In the genomic region with DNA sequence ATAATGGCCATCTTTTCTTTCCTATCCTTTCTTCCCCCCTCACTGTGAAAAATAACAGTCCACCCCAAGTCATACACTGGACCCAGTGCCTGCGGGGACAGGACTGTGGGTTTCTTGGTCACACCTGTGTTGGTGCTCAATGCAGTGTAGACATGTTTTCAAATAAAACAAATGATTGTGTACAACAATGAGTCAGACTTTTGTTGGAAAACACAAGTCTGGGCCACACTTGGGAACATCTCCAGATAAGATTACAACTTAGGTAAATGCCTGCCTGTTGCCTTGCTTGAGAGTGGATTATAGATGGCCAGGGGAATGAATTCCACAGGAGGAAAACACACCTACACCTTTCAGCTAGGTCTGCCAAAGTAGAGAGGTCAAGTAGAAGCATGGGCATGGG, we compare ENCODE assay signal across 19 cellular contexts. TPM values are rescaled to one million over a fixed set of nuclear protein-coding genes. Genes with fewer than 3 reads are reported as not detected.
A peak's percentile ranks its signal among the peaks of the same experiment; 100 is the strongest.
DNase-seq lines count a peak whose midpoint lies in the region; ATAC-seq and TF ChIP-seq lines count a peak whose summit lies in the region.
"Had no signal": no experiment of that assay in that cellular context is flagged by ENCODE, and none has a peak within 500 bp of the region (broad histone marks: within the 10 kb centered on the region; RNA-seq: fewer than 3 reads in every experiment).

No MANE protein-coding gene starts in this region.

- TF ChIP-seq CTCF in MCF 10A (IDR thresholded peaks at IDR 0.05; ENCODE audit: unreplicated experiment) (no peak), foreskin keratinocyte (conservative IDR thresholded peaks at IDR 0.05) (no peak), sigmoid colon (IDR thresholded peaks at IDR 0.05) (no peak), uterus (IDR thresholded peaks at IDR 0.05) (no peak), endothelial cell (IDR thresholded peaks at IDR 0.05; ENCODE audit: unreplicated experiment) (no peak)

- peaks cover 66% of the 10 kb centered on the region for H3K36me3 Mint-ChIP-seq in MCF 10A (ENCODE audit: insufficient read depth, unreplicated experiment)
- no peaks in the 10 kb centered on the region for H3K36me3 Mint-ChIP-seq in endothelial cell (ENCODE audit: low read depth, unreplicated experiment)
- H3K36me3 Mint-ChIP-seq: CD14-positive monocyte had no signal

- intact Hi-C loops in MCF 10A (cut with micrococcal nuclease): no loop called here
- intact Hi-C loops in sigmoid colon (cut with DNase I): no loop called here
- intact Hi-C loops in uterus (cut with DNase I; ENCODE audit: low total_unique reads): no loop called here

- no peak overlapping the region for H3K27ac ChIP-seq in foreskin keratinocyte
- peak overlapping the region in 3 of 4 donors; percentile 70 to 81 (median 75) for H3K27ac ChIP-seq in sigmoid colon
- H3K27ac ChIP-seq in uterus: peak overlapping the region; percentile 70 to 89
- H3K27ac ChIP-seq: SJCRH30 had no signal

- no peaks in the 10 kb centered on the region for H3K27me3 Mint-ChIP-seq in MCF 10A (ENCODE audit: insufficient read depth, unreplicated experiment)
- H3K27me3 Mint-ChIP-seq in endothelial cell (ENCODE audit: unreplicated experiment): peaks cover 6% of the 10 kb centered on the region

- H3K4me3 ChIP-seq in sigmoid colon (no peak overlapping the region), uterus (no peak overlapping the region)
- H3K4me3 ChIP-seq: SJCRH30 had no signal

- no peaks in the 10 kb centered on the region for H3K9me3 Mint-ChIP-seq in MCF 10A (ENCODE audit: unreplicated experiment)
- H3K9me3 Mint-ChIP-seq in endothelial cell (ENCODE audit: unreplicated experiment): no peaks in the 10 kb centered on the region

- H3K36me3 ChIP-seq in sigmoid colon (no peaks in the 10 kb centered on the region), uterus (no peaks in the 10 kb centered on the region)
- H3K36me3 ChIP-seq: SJCRH30 had no signal

- peaks cover 48% of the 10 kb centered on the region for H3K4me1 Mint-ChIP-seq in MCF 10A (ENCODE audit: insufficient read depth, unreplicated experiment)
- H3K4me1 Mint-ChIP-seq in endothelial cell (ENCODE audit: unreplicated experiment): no peaks in the 10 kb centered on the region

- H3K27ac Mint-ChIP-seq in MCF 10A (ENCODE audit: low read depth, unreplicated experiment) (peak overlapping the region; percentile 97), endothelial cell (ENCODE audit: unreplicated experiment) (no peak overlapping the region)
- H3K27ac Mint-ChIP-seq: HFFc6 had no signal

- no peak for DNase-seq in MCF 10A (ENCODE audit: unreplicated experiment)
- DNase-seq in foreskin keratinocyte: peak; percentile 54 to 63
- DNase-seq in sigmoid colon: no peak
- DNase-seq in uterus: no peak
- no peak for DNase-seq in endothelial cell (ENCODE audit: low spot score)
- DNase-seq in SHP77 treated with DMSO at 0.1 percent for 48 hours (lab: John Stamatoyannopoulos, UW): no peak
- no peak for DNase-seq in NOMO-1 (lab: John Stamatoyannopoulos, UW; ENCODE audit: unreplicated experiment in 2 of 2)
- DNase-seq: ACHN, AML-193, GF-D8, HFFc6, Kasumi-1, NCI-H187, NCI-H345, NCI-H526, SJCRH30 had no signal

- ATAC-seq in foreskin keratinocyte: peak; percentile 41
- ATAC-seq in HG02852 (IDR thresholded peaks at IDR 0.05; ENCODE audit: unreplicated experiment): no peak

- H3K4me3 Mint-ChIP-seq in MCF 10A (ENCODE audit: unreplicated experiment): no peak overlapping the region
- no peak overlapping the region for H3K4me3 Mint-ChIP-seq in endothelial cell (ENCODE audit: unreplicated experiment)
- H3K4me3 Mint-ChIP-seq: CD14-positive monocyte, HFFc6 had no signal

- H3K27me3 ChIP-seq in foreskin keratinocyte (no peaks in the 10 kb centered on the region), sigmoid colon (no peaks in the 10 kb centered on the region), uterus (no peaks in the 10 kb centered on the region)

- H3K9me3 ChIP-seq in sigmoid colon: no peaks in the 10 kb centered on the region
- H3K9me3 ChIP-seq in uterus: no peaks in the 10 kb centered on the region
- H3K9me3 ChIP-seq: SJCRH30 had no signal

- 85 to 88% methylated on average over 1 of the region's 1 CpG for WGBS in sigmoid colon, 2 donors

- BruUV-seq in MCF 10A (replicated peaks; lab: Mats Ljungman, UMichigan): no TSS peak

- CTCF ChIA-PET in MCF 10A (lab: Yijun Ruan, JAX): no interaction called here

- POLR2A ChIA-PET in MCF 10A (lab: Yijun Ruan, JAX): interaction anchor here (0.5 to 13.3 kb wide), 7 partner anchors 14 to 166 kb away, joined by 3 to 253 read pairs (median 41); no protein-coding TSS in a partner anchor

- H3K4me1 ChIP-seq in foreskin keratinocyte (peaks cover 10% of the 10 kb centered on the region), sigmoid colon (peaks cover 0 to 34% (median 20%) of the 10 kb centered on the region in 4 donors), uterus (no peaks in the 10 kb centered on the region)
- H3K4me1 ChIP-seq: SJCRH30 had no signal

- no peak for TF ChIP-seq POLR2A in sigmoid colon (IDR thresholded peaks at IDR 0.05)
- no peak for TF ChIP-seq POLR2A in uterus (IDR thresholded peaks at IDR 0.05)

- no peak for TF ChIP-seq EP300 in sigmoid colon (IDR thresholded peaks at IDR 0.05)

RNA-seq across cellular contexts. Expression of a gene that starts 34.1 kb away (rescaled TPM):
- total RNA-seq in MCF 10A (2022): 30.7 and 35.1 TPM in 2 replicates
- 65.2 and 72.6 TPM in 2 replicates for total RNA-seq in foreskin keratinocyte
- 63.9 and 66.5 TPM in 2 replicates for polyA plus RNA-seq in foreskin keratinocyte
- total RNA-seq in sigmoid colon: 10 to 100 TPM in 3 of 4 donors, 1 to 10 TPM in 1; 5.6 to 14.7 (median 13.5) TPM
- polyA plus RNA-seq in sigmoid colon: 1 to 10 TPM; 2.1 to 9.9 (median 7.8) TPM
- 10 to 100 TPM; 17.7 to 50.0 (median 30.7) TPM for total RNA-seq in uterus
- 4.3 TPM for total RNA-seq in endothelial cell (ENCODE audit: unreplicated experiment)
- total RNA-seq: HFFc6, OCI-LY7, SJCRH30 had no signal
- polyA plus RNA-seq: CD14-positive monocyte had no signal

Comparison
In these comparisons a context has a peak if more than half of its experiments do, and no peak if none do; other contexts are left out.
1. DNase-seq: peak in foreskin keratinocyte (2 of 2); none in MCF 10A (single experiment), sigmoid colon (single experiment), uterus (0 of 2), endothelial cell (single experiment), SHP77 treated with DMSO at 0.1 percent for 48 hours (single experiment) and NOMO-1 (0 of 2).